In genomic region chr3:9059489-9060400, GRCh38 we compare ENCODE assay signal across 15 cellular contexts.
DNase-seq lines count a peak whose midpoint lies in the region; ATAC-seq, FAIRE-seq and TF ChIP-seq lines count a peak whose summit lies in the region.
"Had no signal": no experiment of that assay in that cellular context is flagged by ENCODE, and none has a peak within 500 bp of the region (broad histone marks: within the 10 kb centered on the region; RNA-seq: fewer than 3 reads in every experiment).

No MANE protein-coding gene starts in this region.

- H3K4me1 Mint-ChIP-seq in stimulated activated effector memory CD8-positive, alpha-beta T cell treated with anti-CD3 and anti-CD28 coated beads, Interleukin-12 subunit alpha, Interleukin-12 subunit beta, amount 100 ng/mL, for 72 hours, result no peaks in the 10 kb centered on the region
- H3K4me1 Mint-ChIP-seq: CD8-positive, alpha-beta memory T cell had no signal

- peak overlapping the region; percentile 31; the same call in 1 of the 2 replicates for H3K27ac ChIP-seq in OCI-LY3 (ENCODE audit: low read length)
- H3K27ac ChIP-seq: BLaER1 had no signal

- 0 out of 2 replicates have a peak, but pooled peaks cover 4% of the 10 kb centered on the region for H3K27me3 ChIP-seq in OCI-LY3 (ENCODE audit: low read depth, low read length)
- no peaks in the 10 kb centered on the region for H3K27me3 ChIP-seq in bronchial epithelial cell (ENCODE audit: control insufficient read depth, insufficient read depth, low read length)
- H3K27me3 ChIP-seq: BLaER1 had no signal

- no peak for DNase-seq in bronchial epithelial cell (ENCODE audit: low read depth)
- no peak for DNase-seq in stimulated activated effector memory CD8-positive, alpha-beta T cell treated with anti-CD3 and anti-CD28 coated beads, Interleukin-12 subunit alpha, Interleukin-12 subunit beta, amount 100 ng/mL, for 72 hours (ENCODE audit: low spot score in 2 of 2)
- no peak for DNase-seq in 8988T
- DNase-seq in GOT3 (lab: John Stamatoyannopoulos, UW), result no peak
- DNase-seq: Caco-2; CD8-positive, alpha-beta memory T cell; DMS53; GF-D8; KBM-7 had no signal

- H3K36me3 ChIP-seq in OCI-LY3 (replicated peaks; ENCODE audit: low read depth, low read length), result peaks cover 4% of the 10 kb centered on the region
- peaks cover 28% of the 10 kb centered on the region for H3K36me3 ChIP-seq in bronchial epithelial cell (ENCODE audit: control insufficient read depth, insufficient read depth, low read length)

- H3K4me2 ChIP-seq in OCI-LY3 (ENCODE audit: low read length), result peak overlapping the region; percentile 83
- H3K4me2 ChIP-seq: BLaER1 had no signal

- H3K9me3 Mint-ChIP-seq in stimulated activated effector memory CD8-positive, alpha-beta T cell treated with anti-CD3 and anti-CD28 coated beads, Interleukin-12 subunit alpha, Interleukin-12 subunit beta, amount 100 ng/mL, for 72 hours, result peaks cover 5% of the 10 kb centered on the region

- peak overlapping the region; percentile 47; the same call in 1 of the 2 replicates for H3K9ac ChIP-seq in OCI-LY3 (ENCODE audit: low read length)
- H3K9ac ChIP-seq: BLaER1 had no signal

- FAIRE-seq in bronchial epithelial cell (lab: Jason Lieb, UNC), result peak; percentile 36
- FAIRE-seq: GM19239, H54 had no signal

- peak overlapping the region; percentile 48 for H3K4me3 ChIP-seq in OCI-LY3 (ENCODE audit: low read length)
- H3K4me3 ChIP-seq in bronchial epithelial cell (ENCODE audit: low read depth, low read length), result no peak overlapping the region
- H3K4me3 ChIP-seq: BLaER1 had no signal

- H3K79me2 ChIP-seq in OCI-LY3 (ENCODE audit: low read length), result no peaks in the 10 kb centered on the region

- no peaks in the 10 kb centered on the region for H3K36me3 Mint-ChIP-seq in stimulated activated effector memory CD8-positive, alpha-beta T cell treated with anti-CD3 and anti-CD28 coated beads, Interleukin-12 subunit alpha, Interleukin-12 subunit beta, amount 100 ng/mL, for 72 hours

- no peaks in the 10 kb centered on the region for H4K20me1 ChIP-seq in OCI-LY3 (ENCODE audit: insufficient read depth, low read length)
- H4K20me1 ChIP-seq: BLaER1 had no signal

- H3K4me1 ChIP-seq in OCI-LY3 (ENCODE audit: low read length), result peaks cover 16% of the 10 kb centered on the region
- H3K4me1 ChIP-seq: Caco-2 had no signal

- ATAC-seq in GM18868 (IDR thresholded peaks at IDR 0.05; ENCODE audit: unreplicated experiment) (peak; percentile 54), GM19035 (IDR thresholded peaks at IDR 0.05; ENCODE audit: unreplicated experiment) (no peak)
- peak; percentile 24 for ATAC-seq in stimulated activated effector memory CD8-positive, alpha-beta T cell treated with anti-CD3 and anti-CD28 coated beads, Interleukin-12 subunit alpha, Interleukin-12 subunit beta, amount 100 ng/mL, for 72 hours

- no peak overlapping the region for H3K27ac Mint-ChIP-seq in stimulated activated effector memory CD8-positive, alpha-beta T cell treated with anti-CD3 and anti-CD28 coated beads, Interleukin-12 subunit alpha, Interleukin-12 subunit beta, amount 100 ng/mL, for 72 hours

- no peak overlapping the region for H3K4me3 Mint-ChIP-seq in stimulated activated effector memory CD8-positive, alpha-beta T cell treated with anti-CD3 and anti-CD28 coated beads, Interleukin-12 subunit alpha, Interleukin-12 subunit beta, amount 100 ng/mL, for 72 hours
- H3K4me3 Mint-ChIP-seq: CD8-positive, alpha-beta memory T cell had no signal

- 0 out of 2 replicates have a peak, but pooled peaks cover 5% of the 10 kb centered on the region for H3K9me3 ChIP-seq in OCI-LY3 (ENCODE audit: insufficient read depth, low read length)

- peak overlapping the region; percentile 60; the same call in 1 of the 2 replicates for H2AFZ ChIP-seq in OCI-LY3 (ENCODE audit: low read depth, low read length)

- TF ChIP-seq CTCF in OCI-LY3 (IDR thresholded peaks at IDR 0.05; ENCODE audit: low read depth, low read length) (no peak), bronchial epithelial cell (IDR thresholded peaks at IDR 0.05; ENCODE audit: insufficient read depth, low read length, severe bottlenecking) (no peak)
